Comparison of ENCODE assay signal across 14 cellular contexts in the genomic region with DNA sequence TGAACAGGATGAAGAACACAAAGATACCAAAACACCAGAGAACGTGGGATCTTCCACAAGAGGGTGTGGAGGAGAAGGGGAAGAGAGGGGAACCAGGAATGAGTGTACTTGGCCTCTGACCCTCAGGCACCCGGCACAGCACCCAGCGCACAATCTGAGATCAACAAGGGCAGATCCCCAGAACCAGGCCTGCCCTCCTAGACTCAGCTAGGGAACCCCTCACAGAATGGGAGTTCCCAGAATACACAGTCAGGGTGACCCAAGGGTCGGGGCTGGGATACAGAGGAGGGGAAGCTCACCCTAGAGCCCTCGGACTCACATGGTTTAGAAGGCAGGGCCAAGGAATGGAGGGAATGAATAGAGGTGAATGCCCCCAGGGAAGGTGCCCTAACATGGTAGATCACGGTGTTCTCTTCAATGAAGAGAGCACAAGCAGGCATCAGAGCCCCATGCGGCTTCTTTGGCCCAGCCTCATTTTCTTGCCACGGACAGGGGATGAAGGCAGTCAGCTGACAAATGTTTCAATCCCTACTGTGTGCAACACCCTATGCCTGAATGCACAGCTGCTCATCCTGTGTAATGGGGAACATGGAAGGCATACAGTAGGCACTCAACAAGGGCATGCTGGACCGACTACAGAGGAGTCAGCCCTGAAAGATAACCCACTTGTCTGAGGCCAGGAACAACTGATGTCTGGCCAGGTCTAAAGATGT. TPM values are rescaled to one million over a fixed set of nuclear protein-coding genes. Genes with fewer than 3 reads are reported as not detected.
DNase-seq lines count a peak whose midpoint lies in the region; ATAC-seq, FAIRE-seq and TF ChIP-seq lines count a peak whose summit lies in the region.
"Had no signal": no experiment of that assay in that cellular context is flagged by ENCODE, and none has a peak within 500 bp of the region (broad histone marks: within the 10 kb centered on the region; RNA-seq: fewer than 3 reads in every experiment).

No MANE protein-coding gene starts in this region.

- H3K4me1 ChIP-seq in OCI-LY7 (ENCODE audit: insufficient read depth, low read length, poor library complexity, severe bottlenecking) (peaks cover 90% of the 10 kb centered on the region), hepatocyte (ENCODE audit: insufficient read depth) (peaks cover 94% of the 10 kb centered on the region)
- peaks cover 16% of the 10 kb centered on the region for H3K4me1 ChIP-seq in effector memory CD4-positive, alpha-beta T cell (ENCODE audit: control insufficient read depth, insufficient read depth, low read length, poor library complexity, severe bottlenecking)

- intact Hi-C loops in OCI-LY7 (cut with micrococcal nuclease; ENCODE audit: unreplicated experiment) = loop anchor here (5.0 kb wide), 1 partner anchor 122 kb away; no protein-coding TSS in a partner anchor

- H3K9me3 ChIP-seq in OCI-LY7 (ENCODE audit: low read length) (no peaks in the 10 kb centered on the region), hepatocyte (ENCODE audit: low read depth) (no peaks in the 10 kb centered on the region)
- H3K9me3 ChIP-seq in effector memory CD4-positive, alpha-beta T cell (ENCODE audit: control insufficient read depth, low read length) = no peaks in the 10 kb centered on the region
- H3K9me3 ChIP-seq: pancreas had no signal

- H3K4me3 ChIP-seq in OCI-LY7 (ENCODE audit: low read depth, low read length, poor library complexity, severe bottlenecking) = peak overlapping the region; percentile 34
- H3K4me3 ChIP-seq in hepatocyte = no peak overlapping the region
- H3K4me3 ChIP-seq in effector memory CD4-positive, alpha-beta T cell (ENCODE audit: insufficient read depth, low read depth, low read length, poor library complexity, severe bottlenecking) = no peak overlapping the region
- H3K4me3 ChIP-seq: pancreas had no signal

- H2AFZ ChIP-seq in OCI-LY7 (ENCODE audit: low read length) (peak overlapping the region; percentile 85; the same call in 1 of the 2 replicates), hepatocyte (no peak overlapping the region)

- no peaks in the 10 kb centered on the region for H3K9me2 ChIP-seq in OCI-LY7 (ENCODE audit: insufficient read depth, low read length)
- no peaks in the 10 kb centered on the region for H3K9me2 ChIP-seq in hepatocyte (replicated peaks; ENCODE audit: insufficient read depth)

- TF ChIP-seq CTCF in OCI-LY7 (conservative IDR thresholded peaks at IDR 0.05; ENCODE audit: low read length) (no peak), hepatocyte (IDR thresholded peaks at IDR 0.05; ENCODE audit: poor library complexity) (no peak)

- DNase-seq in GM12892 (ENCODE audit: insufficient read length) = no peak
- no peak for DNase-seq in OCI-LY7 (ENCODE audit: low spot score)
- no peak for DNase-seq in hepatocyte (ENCODE audit: low spot score)
- no peak for DNase-seq in stimulated activated naive CD8-positive, alpha-beta T cell treated with anti-CD3 and anti-CD28 coated beads, Interleukin-15, amount 100 ng/mL, for 72 hours
- DNase-seq in effector memory CD4-positive, alpha-beta T cell = no peak
- no peak for DNase-seq in NCI-H128 (lab: John Stamatoyannopoulos, UW; ENCODE audit: unreplicated experiment)
- DNase-seq: activated effector memory CD4-positive, alpha-beta T cell treated with anti-CD3 and anti-CD28 coated beads, Interleukin-2, amount 50 U/mL, for 16 hours; DMS79; left colon; NCI-H2107 had no signal

- no peaks in the 10 kb centered on the region for H3K27me3 ChIP-seq in hepatocyte
- no peaks in the 10 kb centered on the region for H3K27me3 ChIP-seq in effector memory CD4-positive, alpha-beta T cell (replicated peaks; ENCODE audit: control insufficient read depth, insufficient read depth, low read length, poor library complexity, severe bottlenecking)
- H3K27me3 ChIP-seq: pancreas had no signal

- WGBS in hepatocyte (ENCODE audit: low lambda C conversion rate, missing lambda C conversion rate) = 85% methylated on average over 8 of the region's 9 CpGs

- POLR2A ChIA-PET in OCI-LY7 (lab: Charles Lee) = interaction anchor here (0.9 to 12.3 kb wide), 13 partner anchors 9 to 66 kb away, joined by 3 to 146 read pairs (median 10); a partner anchor contains a TSS

- H3K4me1 Mint-ChIP-seq in stimulated activated naive CD8-positive, alpha-beta T cell treated with anti-CD3 and anti-CD28 coated beads, Interleukin-15, amount 100 ng/mL, for 72 hours = peaks cover 78% of the 10 kb centered on the region

- H3K4me2 ChIP-seq in OCI-LY7 (ENCODE audit: low read length) (peak overlapping the region; percentile 75), hepatocyte (no peak overlapping the region)

- H3K36me3 ChIP-seq in OCI-LY7 (ENCODE audit: insufficient read depth, low read length) (no peaks in the 10 kb centered on the region), hepatocyte (replicated peaks; ENCODE audit: insufficient read depth, low read depth) (no peaks in the 10 kb centered on the region)
- no peaks in the 10 kb centered on the region for H3K36me3 ChIP-seq in effector memory CD4-positive, alpha-beta T cell (ENCODE audit: control insufficient read depth, insufficient read depth, low read length)
- H3K36me3 ChIP-seq: pancreas had no signal

- no peak for TF ChIP-seq POLR2A in GM12892 (IDR thresholded peaks at IDR 0.05; ENCODE audit: low read depth, low read length)

- H4K20me1 ChIP-seq in OCI-LY7 (ENCODE audit: insufficient read depth, low read length) (no peaks in the 10 kb centered on the region), hepatocyte (ENCODE audit: insufficient read depth, poor library complexity, severe bottlenecking) (no peaks in the 10 kb centered on the region)

- peak overlapping the region; percentile 89 to 90 for H3K27ac Mint-ChIP-seq in stimulated activated naive CD8-positive, alpha-beta T cell treated with anti-CD3 and anti-CD28 coated beads, Interleukin-15, amount 100 ng/mL, for 72 hours

- peak; percentile 56 for FAIRE-seq in GM12892 (lab: Jason Lieb, UNC)
- FAIRE-seq: HepG2, pancreas, urothelium cell line had no signal

- no peaks in the 10 kb centered on the region for H3K9me3 Mint-ChIP-seq in stimulated activated naive CD8-positive, alpha-beta T cell treated with anti-CD3 and anti-CD28 coated beads, Interleukin-15, amount 100 ng/mL, for 72 hours

- peak overlapping the region; percentile 24 to 43 for H3K4me3 Mint-ChIP-seq in stimulated activated naive CD8-positive, alpha-beta T cell treated with anti-CD3 and anti-CD28 coated beads, Interleukin-15, amount 100 ng/mL, for 72 hours

- H3K79me2 ChIP-seq in OCI-LY7 (ENCODE audit: insufficient read depth, low read depth, low read length) (no peaks in the 10 kb centered on the region), hepatocyte (peaks cover 44% of the 10 kb centered on the region)

- H3K27ac ChIP-seq in OCI-LY7 (ENCODE audit: low read depth, low read length, poor library complexity, severe bottlenecking) = peak overlapping the region; percentile 85
- peak overlapping the region; percentile 97 for H3K27ac ChIP-seq in hepatocyte
- no peak overlapping the region for H3K27ac ChIP-seq in effector memory CD4-positive, alpha-beta T cell (ENCODE audit: insufficient read depth, low read length, poor library complexity, severe bottlenecking)
- H3K27ac ChIP-seq: pancreas had no signal

- no peaks in the 10 kb centered on the region for H3K27me3 Mint-ChIP-seq in stimulated activated naive CD8-positive, alpha-beta T cell treated with anti-CD3 and anti-CD28 coated beads, Interleukin-15, amount 100 ng/mL, for 72 hours

- ATAC-seq in stimulated activated naive CD8-positive, alpha-beta T cell treated with anti-CD3 and anti-CD28 coated beads, Interleukin-15, amount 100 ng/mL, for 72 hours = no peak
- ATAC-seq in HG03565 (IDR thresholded peaks at IDR 0.05; ENCODE audit: unreplicated experiment) = no peak
- ATAC-seq: HepG2, left colon, pancreas had no signal

- CTCF ChIA-PET in OCI-LY7 (lab: Charles Lee; ENCODE audit: unreplicated experiment) = interaction anchor here (1.9 to 4.9 kb wide), 3 partner anchors 10 to 40 kb away, joined by 7 to 24 read pairs (median 19); no protein-coding TSS in a partner anchor

- no TSS peak for BruUV-seq in OCI-LY7 (replicated peaks; lab: Mats Ljungman, UMichigan)

RNA-seq across cellular contexts. Expression of a gene that starts 13.1 kb away (rescaled TPM):
- 22.2 TPM for polyA plus RNA-seq in GM12892 (2012; ENCODE audit: missing spikeins)
- 4.8 and 5.3 TPM in 2 replicates for total RNA-seq in OCI-LY7 (2014; rRNA removed; shearing (Covaris generic))
- total RNA-seq in OCI-LY7 (2022) (11.1 and 11.3 TPM in 2 replicates), hepatocyte (33.9 and 41.8 TPM in 2 replicates)
- polyA plus RNA-seq in hepatocyte = 13.8 and 15.9 TPM in 2 replicates

RNA-seq across cellular contexts. Expression of a gene that starts 56.6 kb away (rescaled TPM):
- polyA plus RNA-seq in GM12892 (2012; ENCODE audit: missing spikeins) = 488 TPM
- total RNA-seq in OCI-LY7 (2014; rRNA removed; shearing (Covaris generic)) = 188 and 250 TPM in 2 replicates
- total RNA-seq in OCI-LY7 (2022) = 130 TPM in 2 replicates
- 219 and 274 TPM in 2 replicates for total RNA-seq in hepatocyte
- 804 and 827 TPM in 2 replicates for polyA plus RNA-seq in hepatocyte
